Comparison of ENCODE assay signal across 36 cellular contexts in the genomic region with DNA sequence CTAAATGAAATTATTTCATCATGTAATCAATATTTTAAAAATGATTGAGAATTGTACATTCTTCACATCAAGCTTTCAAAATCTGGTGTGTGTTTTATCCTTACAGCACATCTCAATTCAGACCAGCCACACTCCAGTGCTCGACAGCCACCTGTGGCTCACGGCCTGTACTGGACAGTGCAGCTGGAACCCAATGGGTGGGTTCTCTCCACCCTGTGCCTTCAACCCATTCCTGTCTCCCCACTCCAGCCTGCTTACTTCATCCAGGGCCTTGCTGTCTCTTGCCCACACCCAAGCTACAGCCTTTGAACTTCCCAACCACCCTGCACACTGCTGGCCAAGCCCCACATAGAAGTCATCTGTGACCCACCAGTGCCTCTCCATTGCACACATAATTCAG. TPM values are rescaled to one million over a fixed set of nuclear protein-coding genes. Genes with fewer than 3 reads are reported as not detected.
"Had no signal": no experiment of that assay in that cellular context is flagged by ENCODE, and none has a peak within 500 bp of the region (broad histone marks: within the 10 kb centered on the region; RNA-seq: fewer than 3 reads in every experiment).

No MANE protein-coding gene starts in this region.

- H3K27ac Mint-ChIP-seq: activated CD4-positive, alpha-beta memory T cell treated with anti-CD3 and anti-CD28 coated beads for 36 hours; activated CD4-positive, alpha-beta T cell treated with anti-CD3 and anti-CD28 coated beads for 36 hours; activated CD4-positive, alpha-beta T cell treated with anti-CD3 and anti-CD28 coated beads, Interleukin-2, amount 10 ng/mL, durations not matched to agents 24 days and 14 days; activated CD8-positive, alpha-beta memory T cell treated with anti-CD3 and anti-CD28 coated beads, Interleukin-2, amount 10 ng/mL, durations not matched to agents 7 days and 5 days; activated CD8-positive, alpha-beta T cell treated with anti-CD3 and anti-CD28 coated beads, Interleukin-2, amount 10 ng/mL, durations not matched to agents 7 days and 5 days; activated naive CD4-positive, alpha-beta T cell treated with anti-CD3 and anti-CD28 coated beads for 36 hours; activated naive CD4-positive, alpha-beta T cell treated with anti-CD3 and anti-CD28 coated beads, Interleukin-2, amount 50 U/mL, for 24 hours; activated naive CD8-positive, alpha-beta T cell treated with anti-CD3 and anti-CD28 coated beads, Interleukin-2, amount 50 U/mL, for 24 hours; activated T-helper 1 cell treated with anti-CD3 and anti-CD28 coated beads, Interleukin-12 subunit alpha, Interleukin-12 subunit beta, Interleukin-2, Interleukin-4 antibody, amounts not matched to agents 30 ng/mL and 10 ng/mL and 1 ng/mL, durations not matched to agents 14 hours and 24 hours and 36 hours; activated T-helper 2 cell treated with anti-CD3 and anti-CD28 coated beads, Interferon-gamma antibody, Interleukin-2, Interleukin-4, amounts not matched to agents 10 μg/mL and 5 μg/mL and 100 μg/mL, durations not matched to agents 14 hours and 24 hours and 36 hours; effector memory CD8-positive, alpha-beta T cell; T-cell; T-helper 1 cell treated with Interleukin-12 subunit alpha and Interleukin-12 subunit beta and Interleukin-4 antibody, amounts not matched to agents 30 μg/mL and 1 μg/mL, for 36 hours; T-helper 2 cell treated with Interferon-gamma antibody and Interleukin-4, amounts not matched to agents 5 μg/mL and 100 μg/mL, for 36 hours had no signal

- ATAC-seq: activated CD4-positive, alpha-beta T cell treated with anti-CD3 and anti-CD28 coated beads for 36 hours; activated CD8-positive, alpha-beta memory T cell treated with anti-CD3 and anti-CD28 coated beads, Interleukin-2, amount 10 ng/mL, durations not matched to agents 7 days and 5 days; activated CD8-positive, alpha-beta T cell treated with anti-CD3 and anti-CD28 coated beads, Interleukin-2, amount 10 ng/mL, durations not matched to agents 7 days and 5 days; activated naive CD8-positive, alpha-beta T cell treated with anti-CD3 and anti-CD28 coated beads, Interleukin-2, amount 50 U/mL, for 24 hours; body of pancreas; effector memory CD8-positive, alpha-beta T cell; foreskin keratinocyte; gastroesophageal sphincter; T-cell had no signal

- H3K36me3 ChIP-seq: adrenal gland, colonic mucosa, esophagus muscularis mucosa, gastroesophageal sphincter had no signal

- H3K36me3 Mint-ChIP-seq: activated CD4-positive, alpha-beta memory T cell treated with anti-CD3 and anti-CD28 coated beads for 36 hours; activated CD8-positive, alpha-beta memory T cell treated with anti-CD3 and anti-CD28 coated beads, Interleukin-2, amount 10 ng/mL, durations not matched to agents 7 days and 5 days; activated naive CD4-positive, alpha-beta T cell treated with anti-CD3 and anti-CD28 coated beads, Interleukin-2, amount 50 U/mL, for 24 hours; activated naive CD8-positive, alpha-beta T cell treated with anti-CD3 and anti-CD28 coated beads for 36 hours; T-cell had no signal

- H3K27me3 ChIP-seq: adrenal gland, body of pancreas, colonic mucosa, esophagus muscularis mucosa, gastroesophageal sphincter had no signal

- H3K4me1 ChIP-seq: body of pancreas, colonic mucosa, foreskin keratinocyte, gastroesophageal sphincter had no signal

- H3K4me3 ChIP-seq: adrenal gland, body of pancreas, colonic mucosa, esophagus muscularis mucosa, gastroesophageal sphincter had no signal

- H3K9me3 ChIP-seq: adrenal gland, body of pancreas, colonic mucosa, esophagus muscularis mucosa, gastroesophageal sphincter had no signal

- H3K27me3 Mint-ChIP-seq: activated naive CD8-positive, alpha-beta T cell treated with anti-CD3 and anti-CD28 coated beads, Interleukin-2, amount 50 U/mL, for 24 hours had no signal

- H3K4me3 Mint-ChIP-seq: activated CD4-positive, alpha-beta memory T cell treated with anti-CD3 and anti-CD28 coated beads for 36 hours; activated CD4-positive, alpha-beta T cell treated with anti-CD3 and anti-CD28 coated beads for 36 hours; activated CD4-positive, alpha-beta T cell treated with anti-CD3 and anti-CD28 coated beads, Interleukin-2, amount 10 ng/mL, durations not matched to agents 24 days and 14 days; activated CD8-positive, alpha-beta memory T cell treated with anti-CD3 and anti-CD28 coated beads, Interleukin-2, amount 10 ng/mL, durations not matched to agents 7 days and 5 days; activated CD8-positive, alpha-beta T cell treated with anti-CD3 and anti-CD28 coated beads, Interleukin-2, amount 10 ng/mL, durations not matched to agents 7 days and 5 days; activated naive CD4-positive, alpha-beta T cell treated with anti-CD3 and anti-CD28 coated beads for 36 hours; activated naive CD4-positive, alpha-beta T cell treated with anti-CD3 and anti-CD28 coated beads, Interleukin-2, amount 50 U/mL, for 24 hours; activated naive CD8-positive, alpha-beta T cell treated with anti-CD3 and anti-CD28 coated beads for 36 hours; activated naive CD8-positive, alpha-beta T cell treated with anti-CD3 and anti-CD28 coated beads, Interleukin-2, amount 50 U/mL, for 24 hours; activated T-helper 1 cell treated with anti-CD3 and anti-CD28 coated beads, Interleukin-12 subunit alpha, Interleukin-12 subunit beta, Interleukin-2, Interleukin-4 antibody, amounts not matched to agents 30 ng/mL and 10 ng/mL and 1 ng/mL, durations not matched to agents 14 hours and 24 hours and 36 hours; effector memory CD8-positive, alpha-beta T cell; T-cell; T-helper 1 cell treated with Interleukin-12 subunit alpha and Interleukin-12 subunit beta and Interleukin-4 antibody, amounts not matched to agents 30 μg/mL and 1 μg/mL, for 36 hours; T-helper 2 cell treated with Interferon-gamma antibody and Interleukin-4, amounts not matched to agents 5 μg/mL and 100 μg/mL, for 36 hours had no signal

- H3K4me1 Mint-ChIP-seq: activated CD4-positive, alpha-beta T cell treated with anti-CD3 and anti-CD28 coated beads for 36 hours; activated CD4-positive, alpha-beta T cell treated with anti-CD3 and anti-CD28 coated beads, Interleukin-2, amount 10 ng/mL, durations not matched to agents 24 days and 14 days; activated CD8-positive, alpha-beta memory T cell treated with anti-CD3 and anti-CD28 coated beads, Interleukin-2, amount 10 ng/mL, durations not matched to agents 7 days and 5 days; activated naive CD4-positive, alpha-beta T cell treated with anti-CD3 and anti-CD28 coated beads, Interleukin-2, amount 50 U/mL, for 24 hours; activated naive CD8-positive, alpha-beta T cell treated with anti-CD3 and anti-CD28 coated beads for 36 hours; activated naive CD8-positive, alpha-beta T cell treated with anti-CD3 and anti-CD28 coated beads, Interleukin-2, amount 50 U/mL, for 24 hours; T-cell had no signal

- DNase-seq: activated CD4-positive, alpha-beta memory T cell treated with anti-CD3 and anti-CD28 coated beads for 36 hours; activated CD4-positive, alpha-beta T cell treated with anti-CD3 and anti-CD28 coated beads for 36 hours; activated CD4-positive, alpha-beta T cell treated with anti-CD3 and anti-CD28 coated beads, Interleukin-2, amount 10 ng/mL, durations not matched to agents 24 days and 14 days; activated CD4-positive, CD25-positive, alpha-beta regulatory T cell; activated CD4-positive, CD25-positive, alpha-beta regulatory T cell treated with anti-CD3 and anti-CD28 coated beads, Interleukin-2, amount 50 U/mL, for 72 hours; activated CD8-positive, alpha-beta memory T cell treated with anti-CD3 and anti-CD28 coated beads, Interleukin-2, amount 10 ng/mL, durations not matched to agents 7 days and 5 days; activated CD8-positive, alpha-beta memory T cell treated with anti-CD3 and anti-CD28 coated beads, Interleukin-2, amount 50 U/mL, for 4 hours; activated CD8-positive, alpha-beta T cell treated with anti-CD3 and anti-CD28 coated beads, Interleukin-2, amount 10 ng/mL, durations not matched to agents 7 days and 5 days; activated effector memory CD4-positive, alpha-beta T cell treated with anti-CD3 and anti-CD28 coated beads, Interleukin-2, amount 50 U/mL, for 16 hours; activated naive CD4-positive, alpha-beta T cell treated with anti-CD3 and anti-CD28 coated beads for 36 hours; activated naive CD8-positive, alpha-beta T cell treated with anti-CD3 and anti-CD28 coated beads for 36 hours; activated naive CD8-positive, alpha-beta T cell treated with anti-CD3 and anti-CD28 coated beads, Interleukin-2, amount 50 U/mL, for 24 hours; activated T-cell treated with anti-CD3 and anti-CD28 coated beads, Interleukin-2, amount 50 U/mL, for 1 hour; activated T-cell treated with anti-CD3 and anti-CD28 coated beads, Interleukin-2, amount 50 U/mL, for 48 hours; adrenal gland; amygdala; aorta; body of pancreas; caudate nucleus; colonic mucosa; dermis blood vessel endothelial cell; effector CD4-positive, alpha-beta T cell; effector memory CD8-positive, alpha-beta T cell; erythroblast; foreskin keratinocyte; SW 1271; T-cell had no signal

- H3K9me3 Mint-ChIP-seq: activated CD4-positive, alpha-beta memory T cell treated with anti-CD3 and anti-CD28 coated beads for 36 hours; activated CD4-positive, alpha-beta T cell treated with anti-CD3 and anti-CD28 coated beads, Interleukin-2, amount 10 ng/mL, durations not matched to agents 24 days and 14 days; activated naive CD4-positive, alpha-beta T cell treated with anti-CD3 and anti-CD28 coated beads for 36 hours; activated naive CD4-positive, alpha-beta T cell treated with anti-CD3 and anti-CD28 coated beads, Interleukin-2, amount 50 U/mL, for 24 hours; activated naive CD8-positive, alpha-beta T cell treated with anti-CD3 and anti-CD28 coated beads for 36 hours; activated naive CD8-positive, alpha-beta T cell treated with anti-CD3 and anti-CD28 coated beads, Interleukin-2, amount 50 U/mL, for 24 hours; activated T-helper 1 cell treated with anti-CD3 and anti-CD28 coated beads, Interleukin-12 subunit alpha, Interleukin-12 subunit beta, Interleukin-2, Interleukin-4 antibody, amounts not matched to agents 30 ng/mL and 10 ng/mL and 1 ng/mL, durations not matched to agents 14 hours and 24 hours and 36 hours; activated T-helper 2 cell treated with anti-CD3 and anti-CD28 coated beads, Interferon-gamma antibody, Interleukin-2, Interleukin-4, amounts not matched to agents 10 μg/mL and 5 μg/mL and 100 μg/mL, durations not matched to agents 14 hours and 24 hours and 36 hours; effector memory CD8-positive, alpha-beta T cell; T-cell; T-helper 1 cell treated with Interleukin-12 subunit alpha and Interleukin-12 subunit beta and Interleukin-4 antibody, amounts not matched to agents 30 μg/mL and 1 μg/mL, for 36 hours; T-helper 2 cell treated with Interferon-gamma antibody and Interleukin-4, amounts not matched to agents 5 μg/mL and 100 μg/mL, for 36 hours had no signal

RNA-seq across cellular contexts. Expression of gene CYP19A1, which starts 17.6 kb away (rescaled TPM):
- total RNA-seq: activated CD4-positive, alpha-beta memory T cell treated with anti-CD3 and anti-CD28 coated beads for 36 hours; activated CD4-positive, alpha-beta T cell treated with anti-CD3 and anti-CD28 coated beads for 36 hours; activated CD8-positive, alpha-beta memory T cell treated with anti-CD3 and anti-CD28 coated beads for 36 hours; activated CD8-positive, alpha-beta T cell treated with anti-CD3 and anti-CD28 coated beads, Interleukin-2, amount 10 ng/mL, durations not matched to agents 7 days and 5 days; activated naive CD4-positive, alpha-beta T cell treated with anti-CD3 and anti-CD28 coated beads for 36 hours; activated naive CD8-positive, alpha-beta T cell treated with anti-CD3 and anti-CD28 coated beads for 36 hours; colonic mucosa; dermis blood vessel endothelial cell; foreskin keratinocyte; glomerular endothelial cell had no signal

RNA-seq across cellular contexts. Expression of gene GLDN, which starts 20.6 kb away (rescaled TPM):
- total RNA-seq: activated CD4-positive, alpha-beta memory T cell treated with anti-CD3 and anti-CD28 coated beads for 36 hours; activated CD4-positive, alpha-beta T cell treated with anti-CD3 and anti-CD28 coated beads for 36 hours; activated CD4-positive, alpha-beta T cell treated with anti-CD3 and anti-CD28 coated beads, Interleukin-2, amount 10 ng/mL, durations not matched to agents 24 days and 14 days; activated CD8-positive, alpha-beta memory T cell treated with anti-CD3 and anti-CD28 coated beads for 36 hours; activated CD8-positive, alpha-beta memory T cell treated with anti-CD3 and anti-CD28 coated beads, Interleukin-2, amount 10 ng/mL, durations not matched to agents 7 days and 5 days; activated CD8-positive, alpha-beta T cell treated with anti-CD3 and anti-CD28 coated beads, Interleukin-2, amount 10 ng/mL, durations not matched to agents 7 days and 5 days; activated naive CD4-positive, alpha-beta T cell treated with anti-CD3 and anti-CD28 coated beads for 36 hours; activated naive CD8-positive, alpha-beta T cell treated with anti-CD3 and anti-CD28 coated beads for 36 hours; activated T-helper 1 cell treated with anti-CD3 and anti-CD28 coated beads, Interleukin-12 subunit alpha, Interleukin-12 subunit beta, Interleukin-2, Interleukin-4 antibody, amounts not matched to agents 30 ng/mL and 10 ng/mL and 1 ng/mL, durations not matched to agents 14 hours and 24 hours and 36 hours; dermis blood vessel endothelial cell; foreskin keratinocyte; glomerular endothelial cell had no signal
